In genomic region chr5:35826561-35826960, GRCh38 we compare ENCODE assay signal across 20 cellular contexts. TPM values are rescaled to one million over a fixed set of nuclear protein-coding genes. Genes with fewer than 3 reads are reported as not detected.
DNase-seq lines count a peak whose midpoint lies in the region; ATAC-seq, FAIRE-seq and TF ChIP-seq lines count a peak whose summit lies in the region.
"Had no signal": no experiment of that assay in that cellular context is flagged by ENCODE, and none has a peak within 500 bp of the region (broad histone marks: within the 10 kb centered on the region; RNA-seq: fewer than 3 reads in every experiment).

No MANE protein-coding gene starts in this region.

- TF ChIP-seq CTCF in natural killer cell (IDR thresholded peaks at IDR 0.05), result no peak

- H3K27me3 Mint-ChIP-seq in natural killer cell treated with Interleukin-12 subunit alpha and Interleukin-12 subunit beta and Interleukin-15 and Interleukin-18, amount 100 ng/mL, for 72 hours, result peaks cover 0 to 9% of the 10 kb centered on the region in 2 donors
- H3K27me3 Mint-ChIP-seq in natural killer cell (ENCODE audit: low read depth in 2 of 2), result peaks cover 0 to 2% of the 10 kb centered on the region in 2 donors
- no peaks in the 10 kb centered on the region for H3K27me3 Mint-ChIP-seq in activated CD8-positive, alpha-beta T cell treated with anti-CD3 and anti-CD28 coated beads, Interleukin-2, amount 10 ng/mL, durations not matched to agents 7 days and 5 days (ENCODE audit: low read depth)
- no peaks in the 10 kb centered on the region for H3K27me3 Mint-ChIP-seq in central memory CD8-positive, alpha-beta T cell
- H3K27me3 Mint-ChIP-seq in stimulated activated naive B cell treated with anti-CD40 and anti-IgM and Interleukin-4, amounts not matched to agents 10 μg/mL and 1 μg/mL and 100 μg/mL, for 72 hours, result no peaks in the 10 kb centered on the region

- CTCF ChIA-PET in activated CD8-positive, alpha-beta T cell treated with anti-CD3 and anti-CD28 coated beads, Interleukin-2, amount 10 ng/mL, durations not matched to agents 7 days and 5 days (lab: Charles Lee), result interaction anchor here (0.7 to 2.6 kb wide), 5 partner anchors 9 to 45 kb away, joined by 3 to 8 read pairs (median 3); no protein-coding TSS in a partner anchor

- intact Hi-C loops in natural killer cell (cut with micrococcal nuclease), result no loop called here
- intact Hi-C loops in aorta (cut with DNase I), result no loop called here

- DNase-seq in natural killer cell treated with Interleukin-12 subunit alpha and Interleukin-12 subunit beta and Interleukin-15 and Interleukin-18, amount 100 ng/mL, for 72 hours (ENCODE audit: low spot score), result no peak
- no peak for DNase-seq in natural killer cell
- no peak for DNase-seq in activated CD8-positive, alpha-beta T cell treated with anti-CD3 and anti-CD28 coated beads, Interleukin-2, amount 10 ng/mL, durations not matched to agents 7 days and 5 days
- no peak for DNase-seq in central memory CD8-positive, alpha-beta T cell (ENCODE audit: low spot score in 2 of 2)
- no peak for DNase-seq in aorta
- no peak for DNase-seq in stimulated activated naive B cell treated with anti-CD40 and anti-IgM and Interleukin-4, amounts not matched to agents 10 μg/mL and 1 μg/mL and 100 μg/mL, for 72 hours
- DNase-seq in small intestine, result no peak
- DNase-seq: activated CD4-positive, CD25-positive, alpha-beta regulatory T cell treated with anti-CD3 and anti-CD28 coated beads, Interleukin-2, amount 50 U/mL, for 72 hours; central memory CD4-positive, alpha-beta T cell; erythroblast; foreskin keratinocyte; immature natural killer cell; left lung; NCI-H1417 treated with DMSO at 0.1 percent for 48 hours; NCI-H526; testis had no signal

- H3K4me3 ChIP-seq in aorta (ENCODE audit: low read length in 2 of 2) (no peak overlapping the region), small intestine (ENCODE audit: low read depth in 1 of 2, low read length in 2 of 2) (no peak overlapping the region)
- H3K4me3 ChIP-seq: ascending aorta, left lung, skin epidermis, testis had no signal

- H3K27ac ChIP-seq in aorta (ENCODE audit: low read depth in 1 of 2, low read length in 2 of 2) (no peak overlapping the region), small intestine (ENCODE audit: low read depth in 1 of 2, low read length in 1 of 2) (peak overlapping the region in 1 of 2 donors; percentile 8)
- H3K27ac ChIP-seq: ascending aorta, C4-2B, foreskin keratinocyte, left lung, testis had no signal

- no peaks in the 10 kb centered on the region for H3K36me3 Mint-ChIP-seq in natural killer cell treated with Interleukin-12 subunit alpha and Interleukin-12 subunit beta and Interleukin-15 and Interleukin-18, amount 100 ng/mL, for 72 hours
- H3K36me3 Mint-ChIP-seq in natural killer cell, result no peaks in the 10 kb centered on the region
- H3K36me3 Mint-ChIP-seq in activated CD8-positive, alpha-beta T cell treated with anti-CD3 and anti-CD28 coated beads, Interleukin-2, amount 10 ng/mL, durations not matched to agents 7 days and 5 days (ENCODE audit: low read depth), result peaks cover 9% of the 10 kb centered on the region
- peaks cover 2% of the 10 kb centered on the region for H3K36me3 Mint-ChIP-seq in central memory CD8-positive, alpha-beta T cell (ENCODE audit: insufficient read depth)
- H3K36me3 Mint-ChIP-seq in stimulated activated naive B cell treated with anti-CD40 and anti-IgM and Interleukin-4, amounts not matched to agents 10 μg/mL and 1 μg/mL and 100 μg/mL, for 72 hours, result no peaks in the 10 kb centered on the region
- H3K36me3 Mint-ChIP-seq: immature natural killer cell had no signal

- no peak overlapping the region for H3K4me3 Mint-ChIP-seq in natural killer cell treated with Interleukin-12 subunit alpha and Interleukin-12 subunit beta and Interleukin-15 and Interleukin-18, amount 100 ng/mL, for 72 hours
- H3K4me3 Mint-ChIP-seq in natural killer cell, result no peak overlapping the region
- H3K4me3 Mint-ChIP-seq in activated CD8-positive, alpha-beta T cell treated with anti-CD3 and anti-CD28 coated beads, Interleukin-2, amount 10 ng/mL, durations not matched to agents 7 days and 5 days, result peak overlapping the region; percentile 30
- peak overlapping the region; percentile 1 for H3K4me3 Mint-ChIP-seq in central memory CD8-positive, alpha-beta T cell
- H3K4me3 Mint-ChIP-seq in stimulated activated naive B cell treated with anti-CD40 and anti-IgM and Interleukin-4, amounts not matched to agents 10 μg/mL and 1 μg/mL and 100 μg/mL, for 72 hours, result no peak overlapping the region
- H3K4me3 Mint-ChIP-seq: immature natural killer cell had no signal

- no peaks in the 10 kb centered on the region for H3K4me1 ChIP-seq in aorta (ENCODE audit: control insufficient read depth in 1 of 2, insufficient read depth in 2 of 2, low read length in 2 of 2)
- H3K4me1 ChIP-seq in small intestine (ENCODE audit: control insufficient read depth in 2 of 2, insufficient read depth in 1 of 2, low read depth in 1 of 2, low read length in 1 of 2), result no peaks in the 10 kb centered on the region
- H3K4me1 ChIP-seq: ascending aorta, foreskin keratinocyte, left lung, testis had no signal

- H3K27me3 ChIP-seq in aorta (ENCODE audit: control insufficient read depth in 1 of 2, insufficient read depth in 2 of 2, low read length in 1 of 2) (no peaks in the 10 kb centered on the region), small intestine (ENCODE audit: control insufficient read depth in 2 of 2, insufficient read depth in 2 of 2, low read length in 2 of 2) (no peaks in the 10 kb centered on the region)
- H3K27me3 ChIP-seq: ascending aorta, foreskin keratinocyte, left lung, testis had no signal

- POLR2A ChIA-PET in activated CD8-positive, alpha-beta T cell treated with anti-CD3 and anti-CD28 coated beads, Interleukin-2, amount 10 ng/mL, durations not matched to agents 7 days and 5 days (lab: Charles Lee), result interaction anchor here (1.0 to 2.3 kb wide), 2 partner anchors 27 to 33 kb away, joined by 5 to 12 read pairs; no protein-coding TSS in a partner anchor

- no peak for FAIRE-seq in small intestine (lab: Jason Lieb, UNC)

- H3K36me3 ChIP-seq in aorta (ENCODE audit: control insufficient read depth in 1 of 2, insufficient read depth in 2 of 2, low read length in 1 of 2), result no peaks in the 10 kb centered on the region
- H3K36me3 ChIP-seq in small intestine (ENCODE audit: control insufficient read depth in 2 of 2, insufficient read depth in 2 of 2, low read length in 2 of 2), result no peaks in the 10 kb centered on the region
- H3K36me3 ChIP-seq: ascending aorta, left lung had no signal

- H3K27ac Mint-ChIP-seq in natural killer cell treated with Interleukin-12 subunit alpha and Interleukin-12 subunit beta and Interleukin-15 and Interleukin-18, amount 100 ng/mL, for 72 hours, result peak overlapping the region; percentile 1 to 22
- no peak overlapping the region for H3K27ac Mint-ChIP-seq in natural killer cell
- H3K27ac Mint-ChIP-seq in activated CD8-positive, alpha-beta T cell treated with anti-CD3 and anti-CD28 coated beads, Interleukin-2, amount 10 ng/mL, durations not matched to agents 7 days and 5 days, result peak overlapping the region; percentile 81
- H3K27ac Mint-ChIP-seq in central memory CD8-positive, alpha-beta T cell (ENCODE audit: low read depth), result peak overlapping the region; percentile 41
- no peak overlapping the region for H3K27ac Mint-ChIP-seq in stimulated activated naive B cell treated with anti-CD40 and anti-IgM and Interleukin-4, amounts not matched to agents 10 μg/mL and 1 μg/mL and 100 μg/mL, for 72 hours

- 69 to 75% methylated on average over 2 of the region's 2 CpGs for WGBS in aorta, 2 donors
- WGBS in small intestine, 3 donors, result 62 to 82% (median 74%) methylated on average over 2 of the region's 2 CpGs

- H3K9me3 Mint-ChIP-seq in natural killer cell treated with Interleukin-12 subunit alpha and Interleukin-12 subunit beta and Interleukin-15 and Interleukin-18, amount 100 ng/mL, for 72 hours, result no peaks in the 10 kb centered on the region
- no peaks in the 10 kb centered on the region for H3K9me3 Mint-ChIP-seq in natural killer cell
- no peaks in the 10 kb centered on the region for H3K9me3 Mint-ChIP-seq in activated CD8-positive, alpha-beta T cell treated with anti-CD3 and anti-CD28 coated beads, Interleukin-2, amount 10 ng/mL, durations not matched to agents 7 days and 5 days (ENCODE audit: insufficient read depth)
- no peaks in the 10 kb centered on the region for H3K9me3 Mint-ChIP-seq in central memory CD8-positive, alpha-beta T cell
- H3K9me3 Mint-ChIP-seq in stimulated activated naive B cell treated with anti-CD40 and anti-IgM and Interleukin-4, amounts not matched to agents 10 μg/mL and 1 μg/mL and 100 μg/mL, for 72 hours, result no peaks in the 10 kb centered on the region
- H3K9me3 Mint-ChIP-seq: immature natural killer cell had no signal

- peaks cover 4 to 11% of the 10 kb centered on the region in 2 donors for H3K4me1 Mint-ChIP-seq in natural killer cell treated with Interleukin-12 subunit alpha and Interleukin-12 subunit beta and Interleukin-15 and Interleukin-18, amount 100 ng/mL, for 72 hours (ENCODE audit: low read depth in 2 of 2)
- H3K4me1 Mint-ChIP-seq in natural killer cell, result peaks cover 4 to 8% of the 10 kb centered on the region in 2 donors
- peaks cover 88% of the 10 kb centered on the region for H3K4me1 Mint-ChIP-seq in activated CD8-positive, alpha-beta T cell treated with anti-CD3 and anti-CD28 coated beads, Interleukin-2, amount 10 ng/mL, durations not matched to agents 7 days and 5 days (ENCODE audit: low read depth)
- peaks cover 62% of the 10 kb centered on the region for H3K4me1 Mint-ChIP-seq in central memory CD8-positive, alpha-beta T cell
- peaks cover 6 to 22% of the 10 kb centered on the region in 2 donors for H3K4me1 Mint-ChIP-seq in stimulated activated naive B cell treated with anti-CD40 and anti-IgM and Interleukin-4, amounts not matched to agents 10 μg/mL and 1 μg/mL and 100 μg/mL, for 72 hours

- peaks cover 1% of the 10 kb centered on the region for H3K9me3 ChIP-seq in aorta (ENCODE audit: control insufficient read depth, low read length)
- H3K9me3 ChIP-seq in small intestine (ENCODE audit: control insufficient read depth, low read depth), result no peaks in the 10 kb centered on the region
- H3K9me3 ChIP-seq: ascending aorta, left lung, testis had no signal

- ATAC-seq in natural killer cell treated with Interleukin-12 subunit alpha and Interleukin-12 subunit beta and Interleukin-15 and Interleukin-18, amount 100 ng/mL, for 72 hours, result peak in 1 of 2 donors; percentile 59
- ATAC-seq in natural killer cell (no peak), aorta (ENCODE audit: low FRiP score) (peak; percentile 22)
- no peak for ATAC-seq in activated CD8-positive, alpha-beta T cell treated with anti-CD3 and anti-CD28 coated beads, Interleukin-2, amount 10 ng/mL, durations not matched to agents 7 days and 5 days
- ATAC-seq in central memory CD8-positive, alpha-beta T cell (replicated peaks; ENCODE audit: extremely low read depth, poor library complexity, severe bottlenecking), result no peak
- no peak for ATAC-seq in stimulated activated naive B cell treated with anti-CD40 and anti-IgM and Interleukin-4, amounts not matched to agents 10 μg/mL and 1 μg/mL and 100 μg/mL, for 72 hours (replicated peaks)
- ATAC-seq: foreskin keratinocyte, left lung had no signal

RNA-seq across cellular contexts. Expression of gene IL7R, which starts 30.1 kb away (rescaled TPM):
- total RNA-seq in natural killer cell treated with Interleukin-12 subunit alpha and Interleukin-12 subunit beta and Interleukin-15 and Interleukin-18, amount 100 ng/mL, for 72 hours, result 10 to 100 TPM in 1 of 2 donors, 1 to 10 TPM in 1; 2.3 to 21.6 TPM
- total RNA-seq in natural killer cell, result 10 to 100 TPM; 22.0 to 42.7 (median 30.4) TPM
- 10 to 100 TPM; 45.4 to 48.4 TPM for total RNA-seq in activated CD8-positive, alpha-beta T cell treated with anti-CD3 and anti-CD28 coated beads, Interleukin-2, amount 10 ng/mL, durations not matched to agents 7 days and 5 days
- 1 to 10 TPM; 6.8 to 8.6 TPM for total RNA-seq in aorta
- 1 to 10 TPM in 1 of 2 donors, under 1 TPM in 1; 0.56 to 2.3 TPM for polyA plus RNA-seq in aorta
- polyA plus RNA-seq in small intestine, result 1 to 10 TPM; 2.9 to 8.0 (median 5.9) TPM
- total RNA-seq: G401 had no signal

Comparison
In these comparisons a context has a peak if more than half of its experiments do, and no peak if none do; other contexts are left out.
1. H3K27ac Mint-ChIP-seq: peak in natural killer cell treated with Interleukin-12 subunit alpha and Interleukin-12 subunit beta and Interleukin-15 and Interleukin-18, amount 100 ng/mL, for 72 hours (2 of 2), activated CD8-positive, alpha-beta T cell treated with anti-CD3 and anti-CD28 coated beads, Interleukin-2, amount 10 ng/mL, durations not matched to agents 7 days and 5 days (single experiment) and central memory CD8-positive, alpha-beta T cell (single experiment); none in natural killer cell (0 of 2) and stimulated activated naive B cell treated with anti-CD40 and anti-IgM and Interleukin-4, amounts not matched to agents 10 μg/mL and 1 μg/mL and 100 μg/mL, for 72 hours (single experiment).
2. H3K4me3 Mint-ChIP-seq: peak in activated CD8-positive, alpha-beta T cell treated with anti-CD3 and anti-CD28 coated beads, Interleukin-2, amount 10 ng/mL, durations not matched to agents 7 days and 5 days (single experiment) and central memory CD8-positive, alpha-beta T cell (single experiment); none in natural killer cell treated with Interleukin-12 subunit alpha and Interleukin-12 subunit beta and Interleukin-15 and Interleukin-18, amount 100 ng/mL, for 72 hours (single experiment), natural killer cell (single experiment) and stimulated activated naive B cell treated with anti-CD40 and anti-IgM and Interleukin-4, amounts not matched to agents 10 μg/mL and 1 μg/mL and 100 μg/mL, for 72 hours (0 of 2).